ENCODE assay signal across 1 cellular context in the genomic region with DNA sequence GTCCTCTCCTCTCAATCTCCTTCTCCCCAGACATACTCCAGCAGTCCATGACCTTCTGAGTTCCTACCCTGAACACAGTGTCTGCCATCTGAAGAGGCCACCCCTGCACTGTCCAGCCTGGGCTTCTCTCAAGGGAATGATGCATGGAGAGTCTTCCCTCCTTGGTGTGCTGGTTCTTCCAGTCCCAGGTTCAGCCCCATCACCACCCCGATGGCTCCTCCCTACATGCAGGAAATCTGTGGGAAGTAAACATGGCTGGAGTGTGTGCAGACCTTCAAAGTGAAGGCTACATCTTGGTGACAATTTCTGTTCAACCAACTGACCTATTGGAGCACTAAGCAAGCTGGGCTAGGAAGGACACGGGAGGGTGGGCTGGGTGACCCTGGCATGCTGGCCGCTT.
TF ChIP-seq lines count a peak whose summit lies in the region.

No MANE protein-coding gene starts in this region.

TF ChIP-seq in H1, 55 proteins besides CTCF, POLR2A, EP300 and RAD21:
- TF ChIP-seq JUN (IDR thresholded peaks at IDR 0.05; ENCODE audit: low read depth, low read length) (no peak), CHD1 (IDR thresholded peaks at IDR 0.05; ENCODE audit: low read depth, low read length) (no peak), SIX5 (IDR thresholded peaks at IDR 0.05; ENCODE audit: low read depth, low read length) (no peak), SP2 (IDR thresholded peaks at IDR 0.05; ENCODE audit: low read length) (no peak), CBX5 (IDR thresholded peaks at IDR 0.05; ENCODE audit: low read depth, low read length) (no peak), SUZ12 (IDR thresholded peaks at IDR 0.05; ENCODE audit: low read length) (no peak), SIRT6 (IDR thresholded peaks at IDR 0.05; ENCODE audit: low read length) (no peak), RXRA (IDR thresholded peaks at IDR 0.05; ENCODE audit: insufficient read depth, low read depth, low read length) (no peak), BACH1 (IDR thresholded peaks at IDR 0.05; ENCODE audit: low read length) (no peak), KDM5A (IDR thresholded peaks at IDR 0.05; ENCODE audit: low read length) (no peak), ASH2L (IDR thresholded peaks at IDR 0.05; ENCODE audit: low read length) (no peak), RBBP5 (IDR thresholded peaks at IDR 0.05; ENCODE audit: borderline replicate concordance, low read depth, low read length) (no peak), EZH2 (IDR thresholded peaks at IDR 0.05; ENCODE audit: low read depth, low read length, severe bottlenecking) (no peak), MAFK (IDR thresholded peaks at IDR 0.05; ENCODE audit: low read depth, low read length) (no peak), ZNF274 (IDR thresholded peaks at IDR 0.05; ENCODE audit: borderline replicate concordance, extremely low read depth, low read length) (no peak), RFX5 (IDR thresholded peaks at IDR 0.05; ENCODE audit: borderline replicate concordance, low read depth, low read length) (no peak), PHF8 (conservative IDR thresholded peaks at IDR 0.05; ENCODE audit: low read depth, low read length) (no peak)
- TF ChIP-seq, protein P1, sequence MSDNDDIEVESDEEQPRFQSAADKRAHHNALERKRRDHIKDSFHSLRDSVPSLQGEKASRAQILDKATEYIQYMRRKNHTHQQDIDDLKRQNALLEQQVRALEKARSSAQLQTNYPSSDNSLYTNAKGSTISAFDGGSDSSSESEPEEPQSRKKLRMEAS (IDR thresholded peaks at IDR 0.05) = no peak
